Comparison of ENCODE assay signal across 8 cellular contexts in the genomic region with DNA sequence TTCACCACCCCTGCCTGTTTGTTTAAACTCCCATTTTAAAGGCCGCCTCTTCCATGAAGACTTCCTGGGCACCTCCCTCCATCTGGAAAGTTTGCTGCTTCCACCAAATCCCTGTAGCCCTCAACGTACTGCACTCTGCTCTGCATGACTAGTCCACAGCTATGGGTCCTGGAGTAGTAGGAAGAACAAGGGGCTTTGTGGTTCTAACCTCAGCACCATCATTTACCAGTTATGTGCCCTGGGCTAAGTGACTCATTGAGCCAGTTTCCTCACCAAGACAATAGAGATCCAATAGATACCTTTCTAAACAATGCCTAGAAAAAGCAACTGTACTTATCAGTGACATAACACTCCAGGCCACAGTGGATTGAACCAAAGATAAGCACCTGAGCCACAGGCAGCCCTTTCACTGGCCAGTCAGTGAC. TPM values are rescaled to one million over a fixed set of nuclear protein-coding genes. Genes with fewer than 3 reads are reported as not detected.
A peak's percentile ranks its signal among the peaks of the same experiment; 100 is the strongest.
DNase-seq lines count a peak whose midpoint lies in the region; ATAC-seq and TF ChIP-seq lines count a peak whose summit lies in the region.

No MANE protein-coding gene starts in this region.

- H3K27ac Mint-ChIP-seq in activated naive CD4-positive, alpha-beta T cell treated with anti-CD3 and anti-CD28 coated beads, Interleukin-2, amount 50 U/mL, for 72 hours: peak overlapping the region in 1 of 2 donors; percentile 49
- no peak overlapping the region; a peak in 1 of 7 replicates for H3K27ac Mint-ChIP-seq in H9

- H3K9me3 ChIP-seq in thyroid gland (no peaks in the 10 kb centered on the region), H9 (ENCODE audit: control insufficient read depth, low read depth, low read length) (no peaks in the 10 kb centered on the region), BE2C (no peaks in the 10 kb centered on the region)

- H3K36me3 ChIP-seq in kidney epithelial cell (ENCODE audit: control insufficient read depth, insufficient read depth, low read length) (no peaks in the 10 kb centered on the region), thyroid gland (no peaks in the 10 kb centered on the region), BE2C (no peaks in the 10 kb centered on the region)

- DNase-seq in AG09309 (ENCODE audit: low read depth) (peak; percentile 90), kidney epithelial cell (ENCODE audit: low read depth) (peak; percentile 100), nucleus accumbens (lab: John Stamatoyannopoulos, UW) (no peak), thyroid gland (no peak), H9 (no peak), BE2C (no peak)
- DNase-seq in activated naive CD4-positive, alpha-beta T cell treated with anti-CD3 and anti-CD28 coated beads, Interleukin-2, amount 50 U/mL, for 72 hours (ENCODE audit: low spot score in 2 of 2): peak in 1 of 2 donors; percentile 42

- no peak overlapping the region for H2BK12ac ChIP-seq in H9 (ENCODE audit: insufficient read length, low read depth, low read length)

- H3K36me3 Mint-ChIP-seq in activated naive CD4-positive, alpha-beta T cell treated with anti-CD3 and anti-CD28 coated beads, Interleukin-2, amount 50 U/mL, for 72 hours: no peaks in the 10 kb centered on the region
- no peaks in the 10 kb centered on the region; a peak in 2 of 7 replicates for H3K36me3 Mint-ChIP-seq in H9 (ENCODE audit: insufficient read depth in 1 of 3, low read depth in 3 of 3)

- TF ChIP-seq CTCF in AG09309 (IDR thresholded peaks at IDR 0.05; ENCODE audit: control insufficient read depth, insufficient read depth, low read depth, low read length, missing control alignments) (no peak), kidney epithelial cell (IDR thresholded peaks at IDR 0.05; ENCODE audit: insufficient read depth, low read length, poor library complexity, severe bottlenecking) (no peak), thyroid gland (IDR thresholded peaks at IDR 0.05) (no peak), H9 (conservative IDR thresholded peaks at IDR 0.05) (no peak), BE2C (IDR thresholded peaks at IDR 0.05; ENCODE audit: low read depth, low read length) (no peak)

- TF ChIP-seq EP300 in Ishikawa (IDR thresholded peaks at IDR 0.05; ENCODE audit: borderline replicate concordance): peak; percentile 75; the same call in 1 of the 2 replicates

- H4K20me1 ChIP-seq in H9 (ENCODE audit: control insufficient read depth, insufficient read depth, insufficient read length): no peaks in the 10 kb centered on the region

- H3K27ac ChIP-seq in thyroid gland (peak overlapping the region in 1 of 3 donors; percentile 46), H9 (ENCODE audit: insufficient read length, low read depth, low read length) (no peak overlapping the region)

- no peak overlapping the region for H3K4me2 ChIP-seq in H9 (ENCODE audit: insufficient read depth, insufficient read length, low read length)

- no peaks in the 10 kb centered on the region for H3K79me2 ChIP-seq in H9 (ENCODE audit: insufficient read depth, low read length)

- H3K9me3 Mint-ChIP-seq in activated naive CD4-positive, alpha-beta T cell treated with anti-CD3 and anti-CD28 coated beads, Interleukin-2, amount 50 U/mL, for 72 hours: no peaks in the 10 kb centered on the region
- no peaks in the 10 kb centered on the region for H3K9me3 Mint-ChIP-seq in H9

- H3K79me1 ChIP-seq in H9 (ENCODE audit: insufficient read depth, low read depth, low read length, poor library complexity, severe bottlenecking): no peaks in the 10 kb centered on the region

- no peak overlapping the region for H3K18ac ChIP-seq in H9 (ENCODE audit: insufficient read length, low read depth, low read length)

- intact Hi-C loops in thyroid gland (cut with DNase I): no loop called here

- H3K27me3 Mint-ChIP-seq in H9 (ENCODE audit: low read depth): peaks cover 13% of the 10 kb centered on the region

- H3K23ac ChIP-seq in H9 (ENCODE audit: insufficient read length, low read depth, low read length): no peak overlapping the region

- H3K27me3 ChIP-seq in kidney epithelial cell (ENCODE audit: control insufficient read depth, insufficient read depth, low read length) (no peaks in the 10 kb centered on the region), thyroid gland (no peaks in the 10 kb centered on the region), H9 (ENCODE audit: insufficient read depth, low read length) (no peaks in the 10 kb centered on the region), BE2C (no peaks in the 10 kb centered on the region)

- no peak overlapping the region for H2BK120ac ChIP-seq in H9 (ENCODE audit: low read depth, low read length, poor library complexity, severe bottlenecking)

- H3K56ac ChIP-seq in H9 (ENCODE audit: insufficient read length, low read depth, low read length): no peak overlapping the region

- peak; percentile 69 to 87 for ATAC-seq in activated naive CD4-positive, alpha-beta T cell treated with anti-CD3 and anti-CD28 coated beads, Interleukin-2, amount 50 U/mL, for 72 hours

- H4K91ac ChIP-seq in H9 (ENCODE audit: insufficient read length, low read depth, low read length): no peak overlapping the region

- H3K4me1 ChIP-seq in thyroid gland (peaks cover 5 to 39% of the 10 kb centered on the region in 2 donors), H9 (ENCODE audit: insufficient read depth, low read length) (peaks cover 5% of the 10 kb centered on the region; the same call in 1 of the 2 replicates), BE2C (no peaks in the 10 kb centered on the region)

- no peak overlapping the region for H2AK5ac ChIP-seq in H9 (ENCODE audit: insufficient read length, low read length)

- 0 out of 2 replicates have a peak, but pooled peaks have one; percentile 1 for TF ChIP-seq RAD21 in Ishikawa (IDR thresholded peaks at IDR 0.05; ENCODE audit: low read depth)

- no peak overlapping the region for H3K4me3 ChIP-seq in AG09309 (ENCODE audit: control insufficient read depth, low read depth, low read length)
- H3K4me3 ChIP-seq in kidney epithelial cell (ENCODE audit: low read depth, low read length): no peak overlapping the region
- H3K4me3 ChIP-seq in thyroid gland (replicated peaks in 1 of 3): no peak overlapping the region
- no peak overlapping the region for H3K4me3 ChIP-seq in BE2C (ENCODE audit: low read depth, low read length)

- H3K4ac ChIP-seq in H9 (ENCODE audit: low read depth, low read length): no peak overlapping the region

- H2BK5ac ChIP-seq in H9 (ENCODE audit: insufficient read length, low read length): no peak overlapping the region

- H3T11ph ChIP-seq in H9 (ENCODE audit: low read length): no peak overlapping the region

- WGBS in thyroid gland, 2 donors: 18 to 32% methylated on average over 2 of the region's 2 CpGs
- no CpG with 5 or more reads among the region's 2 CpGs for WGBS in H9 (ENCODE audit: extremely low coverage, insufficient read length, low lambda C conversion rate)

- no peak overlapping the region for H2BK15ac ChIP-seq in H9 (ENCODE audit: low read depth, low read length)

- no peak overlapping the region for H4K5ac ChIP-seq in H9 (ENCODE audit: insufficient read length, low read depth, low read length)

- no peak overlapping the region for H2BK20ac ChIP-seq in H9 (ENCODE audit: low read depth, low read length, poor library complexity, severe bottlenecking)

- H3K4me3 Mint-ChIP-seq in H9: no peak overlapping the region; a peak in 1 of 5 replicates

- TF ChIP-seq POLR2A in thyroid gland (IDR thresholded peaks at IDR 0.05): no peak

- no peak overlapping the region for H3K9ac ChIP-seq in H9 (ENCODE audit: extremely low read depth, insufficient read length, low read length)

- H3K23me2 ChIP-seq in H9 (ENCODE audit: insufficient read length, low read depth, low read length, poor library complexity, severe bottlenecking): no peaks in the 10 kb centered on the region

- H4K8ac ChIP-seq in H9 (replicated peaks; ENCODE audit: insufficient read length, low read depth, low read length): no peak overlapping the region

- H3K14ac ChIP-seq in H9 (ENCODE audit: insufficient read depth, low read length): no peak overlapping the region

- no peak overlapping the region for H2AFZ ChIP-seq in H9 (ENCODE audit: low read length)

- H3K4me1 Mint-ChIP-seq in H9: peaks cover 25 to 38% of the 10 kb centered on the region in 2 experiments

TF ChIP-seq in Ishikawa, 13 proteins besides CTCF, POLR2A, EP300 and RAD21 (continues in another document):
- TF ChIP-seq TEAD4 (IDR thresholded peaks at IDR 0.05) (peak; percentile 65; the same call in 1 of the 2 replicates), FOXM1 (IDR thresholded peaks at IDR 0.05; ENCODE audit: borderline replicate concordance, low read depth) (peak; percentile 76), EGR1 (IDR thresholded peaks at IDR 0.05) (no peak), YY1 (IDR thresholded peaks at IDR 0.05; ENCODE audit: low read depth) (no peak), NFIC (IDR thresholded peaks at IDR 0.05) (peak; percentile 66), CREB1 (IDR thresholded peaks at IDR 0.05; ENCODE audit: low read depth) (0 out of 2 replicates have a peak, but pooled peaks have one; percentile 22), TAF1 (IDR thresholded peaks at IDR 0.05; ENCODE audit: low read depth) (no peak), ZBTB7A (IDR thresholded peaks at IDR 0.05; ENCODE audit: low read depth) (no peak), USF1 (IDR thresholded peaks at IDR 0.05) (no peak)

RNA-seq across cellular contexts. Expression of gene LTBP2, which starts 8.5 kb away (rescaled TPM):
- total RNA-seq in activated naive CD4-positive, alpha-beta T cell treated with anti-CD3 and anti-CD28 coated beads, Interleukin-2, amount 50 U/mL, for 72 hours: under 1 TPM in 1 of 2 donors, not detected in 1; 0.49 TPM
- total RNA-seq in kidney epithelial cell: 69.5 and 81.5 TPM in 2 replicates
- total RNA-seq in thyroid gland: 100 to 1,000 TPM in 3 of 4 donors, 10 to 100 TPM in 1; 81.3 to 240 (median 189) TPM
- 0.75 and 0.77 TPM in 2 replicates for total RNA-seq in H9 (2021)
- 1.2 TPM for polyA plus RNA-seq in BE2C (2012; ENCODE audit: insufficient read depth, insufficient read length, low read depth)

Comparison
In these comparisons a context has a peak if more than half of its experiments do, and no peak if none do; other contexts are left out.
1. DNase-seq: peak in AG09309 (single experiment) and kidney epithelial cell (single experiment); none in nucleus accumbens (0 of 56), thyroid gland (0 of 2), H9 (single experiment) and BE2C (single experiment).
2. RNA of gene LTBP2, which starts 8.5 kb away (total RNA-seq): 81.3 to 240 TPM in thyroid gland and 69.5 to 81.5 TPM in kidney epithelial cell; 0.75 to 0.77 TPM in H9 and 0.49 TPM in activated naive CD4-positive, alpha-beta T cell treated with anti-CD3 and anti-CD28 coated beads, Interleukin-2, amount 50 U/mL, for 72 hours; every median in the first group is over 10 times any median in the second.